Comparison of ENCODE assay signal across 1 cellular context in the genomic region with DNA sequence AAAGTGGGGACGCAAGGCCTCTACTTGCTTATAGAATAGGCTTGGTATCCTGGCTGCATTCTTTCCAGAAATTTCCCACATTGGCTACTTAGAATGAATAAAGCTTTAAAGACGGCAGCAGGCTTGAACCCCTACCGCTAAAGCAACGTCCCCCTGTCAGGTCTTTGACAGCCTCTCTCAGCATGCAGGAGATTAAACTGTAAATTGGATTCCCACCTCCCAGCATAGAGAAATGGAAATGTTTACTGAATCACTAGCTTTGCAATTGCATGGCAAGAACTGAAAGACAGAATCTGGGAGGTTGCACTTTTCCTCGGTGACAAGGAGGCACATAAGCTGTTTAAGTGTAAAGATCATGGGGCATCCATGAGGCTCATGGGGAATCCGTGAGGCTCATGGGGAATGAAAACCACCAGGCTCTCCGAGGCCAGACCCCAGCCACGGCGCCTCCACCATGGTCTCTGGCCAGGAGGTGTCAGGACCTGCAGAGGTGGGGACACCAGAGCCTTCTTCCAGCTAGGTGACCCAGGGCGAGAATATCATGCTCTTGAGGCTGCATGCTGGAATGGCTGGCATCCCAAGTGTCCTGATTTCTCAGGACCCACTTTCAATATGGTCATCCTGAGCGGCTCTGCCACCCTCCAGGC.
TF ChIP-seq lines count a peak whose summit lies in the region.

No MANE protein-coding gene starts in this region.

TF ChIP-seq in IMR-90, 13 proteins besides CTCF, POLR2A, EP300 and RAD21:
- TF ChIP-seq FOS (IDR thresholded peaks at IDR 0.05; ENCODE audit: low read depth, low read length) (no peak), NFE2L2 (IDR thresholded peaks at IDR 0.05; ENCODE audit: low read depth, low read length) (no peak), MXI1 (IDR thresholded peaks at IDR 0.05; ENCODE audit: borderline replicate concordance, low read depth, low read length) (no peak), BHLHE40 (IDR thresholded peaks at IDR 0.05; ENCODE audit: low read depth, low read length) (no peak), MAFK (IDR thresholded peaks at IDR 0.05; ENCODE audit: low read depth, low read length) (no peak), CEBPB (IDR thresholded peaks at IDR 0.05; ENCODE audit: low read depth, low read length) (no peak)
- TF ChIP-seq, protein P1, sequence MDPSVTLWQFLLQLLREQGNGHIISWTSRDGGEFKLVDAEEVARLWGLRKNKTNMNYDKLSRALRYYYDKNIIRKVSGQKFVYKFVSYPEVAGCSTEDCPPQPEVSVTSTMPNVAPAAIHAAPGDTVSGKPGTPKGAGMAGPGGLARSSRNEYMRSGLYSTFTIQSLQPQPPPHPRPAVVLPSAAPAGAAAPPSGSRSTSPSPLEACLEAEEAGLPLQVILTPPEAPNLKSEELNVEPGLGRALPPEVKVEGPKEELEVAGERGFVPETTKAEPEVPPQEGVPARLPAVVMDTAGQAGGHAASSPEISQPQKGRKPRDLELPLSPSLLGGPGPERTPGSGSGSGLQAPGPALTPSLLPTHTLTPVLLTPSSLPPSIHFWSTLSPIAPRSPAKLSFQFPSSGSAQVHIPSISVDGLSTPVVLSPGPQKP (IDR thresholded peaks at IDR 0.05; ENCODE audit: borderline replicate concordance, low read depth, low read length), result no peak
